Comparison of ENCODE assay signal across 13 cellular contexts in genomic region chr3:2452249-2452648, GRCh38.
"Had no signal": no experiment of that assay in that cellular context is flagged by ENCODE, and none has a peak within 500 bp of the region (broad histone marks: within the 10 kb centered on the region; RNA-seq: fewer than 3 reads in every experiment).

No MANE protein-coding gene starts in this region.

- H3K27me3 ChIP-seq: adrenal gland, colonic mucosa, heart left ventricle, thyroid gland had no signal

- H3K4me3 ChIP-seq: adrenal gland, colonic mucosa, heart left ventricle, skin epidermis, thyroid gland had no signal

- H3K36me3 ChIP-seq: adrenal gland, colonic mucosa, heart left ventricle, thyroid gland had no signal

- DNase-seq: activated CD4-positive, alpha-beta T cell treated with anti-CD3 and anti-CD28 coated beads, Interleukin-2, amount 50 U/mL, for 4 hours; activated naive CD4-positive, alpha-beta T cell treated with anti-CD3 and anti-CD28 coated beads, Interleukin-2, amount 50 U/mL, for 16 hours; activated T-cell treated with anti-CD3 and anti-CD28 coated beads, Interleukin-2, amount 50 U/mL, for 1 hour; adrenal gland; caudate nucleus; colonic mucosa; foreskin melanocyte; heart left ventricle; mesendoderm; thyroid gland had no signal

- H3K27ac ChIP-seq: adrenal gland, colonic mucosa, heart left ventricle, skin epidermis, thyroid gland had no signal

- H3K9me3 ChIP-seq: adrenal gland, colonic mucosa, heart left ventricle, thyroid gland had no signal

- H3K4me1 ChIP-seq: adrenal gland, colonic mucosa, thyroid gland had no signal

- ATAC-seq: activated CD4-positive, CD25-positive, alpha-beta regulatory T cell treated with anti-CD3 and anti-CD28 coated beads, Interleukin-2, amount 50 U/mL, for 24 hours; left lobe of liver had no signal
